8 cellular contexts compared by ENCODE assay signal in genomic region chr1:224113545-224113917, GRCh38. TPM values are rescaled to one million over a fixed set of nuclear protein-coding genes. Genes with fewer than 3 reads are reported as not detected.
DNase-seq lines count a peak whose midpoint lies in the region; ATAC-seq and TF ChIP-seq lines count a peak whose summit lies in the region.

No MANE protein-coding gene starts in this region.

- H3K4me3 Mint-ChIP-seq in progenitor cell of endocrine pancreas (ENCODE audit: low read depth): peak overlapping the region; percentile 87

- TF ChIP-seq CTCF in progenitor cell of endocrine pancreas (IDR thresholded peaks at IDR 0.05; ENCODE audit: unreplicated experiment): no peak

- no peaks in the 10 kb centered on the region for H3K36me3 ChIP-seq in ectodermal cell (ENCODE audit: control insufficient read depth, insufficient read depth, low read length)

- H3K4me3 ChIP-seq in Jurkat, Clone E6-1 (ENCODE audit: low read length): peak overlapping the region; percentile 89
- H3K4me3 ChIP-seq in ectodermal cell (ENCODE audit: insufficient read depth, low read depth, low read length): peak overlapping the region; percentile 91

- H3K4me1 ChIP-seq in ectodermal cell (ENCODE audit: control insufficient read depth, insufficient read depth, low read length): no peaks in the 10 kb centered on the region

- peaks cover 13% of the 10 kb centered on the region for H3K4me1 Mint-ChIP-seq in progenitor cell of endocrine pancreas (ENCODE audit: low read depth)

- no peaks in the 10 kb centered on the region for H3K9me3 ChIP-seq in ectodermal cell (ENCODE audit: control insufficient read depth, low read length)

- H3K27me3 Mint-ChIP-seq in progenitor cell of endocrine pancreas: no peaks in the 10 kb centered on the region

- WGBS in ectodermal cell, 2 experiments: 83 to 86% methylated on average over 1 to 2 of the region's 2 CpGs

- no peak overlapping the region for H3K27ac ChIP-seq in ectodermal cell (ENCODE audit: insufficient read depth, low read depth, low read length, poor library complexity, severe bottlenecking)

- peak overlapping the region; percentile 83 for H3K27ac Mint-ChIP-seq in progenitor cell of endocrine pancreas

- H3K9me3 Mint-ChIP-seq in progenitor cell of endocrine pancreas (ENCODE audit: low read depth): no peaks in the 10 kb centered on the region

- peak; percentile 11 for ATAC-seq in GM18519 (IDR thresholded peaks at IDR 0.05; ENCODE audit: low FRiP score, unreplicated experiment)

- no peaks in the 10 kb centered on the region for H3K36me3 Mint-ChIP-seq in progenitor cell of endocrine pancreas (ENCODE audit: insufficient read depth)

- H3K27me3 ChIP-seq in ectodermal cell (ENCODE audit: control insufficient read depth, insufficient read depth, low read length, poor library complexity, severe bottlenecking): no peaks in the 10 kb centered on the region

- DNase-seq in Jurkat, Clone E6-1 (ENCODE audit: low read depth, low spot score): no peak
- no peak for DNase-seq in progenitor cell of endocrine pancreas (ENCODE audit: low spot score, unreplicated experiment)
- DNase-seq in LoVo (ENCODE audit: low spot score): no peak
- DNase-seq in NCI-H82 (lab: John Stamatoyannopoulos, UW): no peak
- DNase-seq in SIG-M5 (lab: John Stamatoyannopoulos, UW): no peak
- no peak for DNase-seq in NCI-H1436 treated with DMSO at 0.1 percent for 48 hours (lab: John Stamatoyannopoulos, UW)

RNA-seq across cellular contexts. Expression of gene FBXO28, which starts 0.4 kb away (rescaled TPM):
- polyA plus RNA-seq in Jurkat, Clone E6-1 (2012; ENCODE audit: insufficient read depth, insufficient read length): 10.6 TPM
- polyA plus RNA-seq in ectodermal cell (2013, experiment 1 of 4): 30.9 TPM
- 32.2 TPM for polyA plus RNA-seq in ectodermal cell (2013, experiment 2 of 4)
- 28.6 TPM for polyA plus RNA-seq in ectodermal cell (2013, experiment 3 of 4)
- polyA plus RNA-seq in ectodermal cell (2013, experiment 4 of 4): 31.4 TPM
- total RNA-seq in progenitor cell of endocrine pancreas: 31.9 and 33.5 TPM in 2 replicates
